In the genomic region with DNA sequence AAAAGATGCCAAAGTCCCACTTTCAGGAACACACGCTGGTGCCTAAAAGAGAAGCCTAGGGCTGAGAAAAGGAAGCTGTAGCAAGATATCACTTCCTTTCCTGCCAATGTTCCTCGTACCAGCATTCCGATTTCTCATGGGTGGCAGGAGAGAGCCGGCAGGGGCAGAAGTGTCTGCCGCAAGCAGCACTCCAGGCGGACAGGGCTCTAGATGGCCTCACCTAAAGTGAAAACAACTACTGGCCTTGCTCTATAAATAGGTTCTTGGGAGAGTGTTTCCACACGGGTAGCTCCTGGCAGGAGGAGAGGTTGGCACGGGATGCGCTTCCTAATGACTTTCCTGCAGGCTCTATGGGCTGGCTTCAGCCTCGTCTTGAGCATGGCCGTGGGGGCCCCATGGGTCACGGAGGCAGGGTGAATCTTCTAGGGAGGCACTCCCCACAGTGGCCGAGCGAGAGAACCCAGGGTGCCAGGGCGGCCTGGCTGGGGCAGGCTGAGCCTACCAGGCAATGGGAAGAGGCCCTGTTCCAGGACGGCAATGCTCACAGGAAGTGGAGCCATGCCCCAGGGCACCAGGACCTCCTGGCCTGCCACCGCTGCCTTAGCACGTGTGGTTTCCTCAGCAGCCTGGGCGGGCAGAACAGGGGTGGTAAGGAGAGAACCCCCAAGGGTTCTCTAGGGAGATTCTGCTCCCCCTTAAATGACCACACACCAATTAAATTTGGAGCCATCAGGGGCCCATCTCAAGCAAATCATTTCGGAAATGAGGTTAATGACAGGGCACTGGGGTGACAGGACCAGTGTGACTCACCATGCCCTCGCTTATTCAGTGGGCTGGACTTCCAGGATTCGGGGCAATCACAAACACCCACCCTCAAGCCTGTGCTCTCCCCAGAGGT, we compare ENCODE assay signal across 12 cellular contexts. TPM values are rescaled to one million over a fixed set of nuclear protein-coding genes. Genes with fewer than 3 reads are reported as not detected.
A peak's percentile ranks its signal among the peaks of the same experiment; 100 is the strongest.
DNase-seq lines count a peak whose midpoint lies in the region; TF ChIP-seq lines count a peak whose summit lies in the region.
"Had no signal": no experiment of that assay in that cellular context is flagged by ENCODE, and none has a peak within 500 bp of the region (broad histone marks: within the 10 kb centered on the region; RNA-seq: fewer than 3 reads in every experiment).

No MANE protein-coding gene starts in this region.

- peaks cover 68% of the 10 kb centered on the region for H3K4me1 Mint-ChIP-seq in dendritic cell treated with granulocyte-macrophage colony-stimulating factor and Interleukin-4, amounts not matched to agents 40 ng/mL and 50 ng/mL, for 4 days (ENCODE audit: low read depth)
- H3K4me1 Mint-ChIP-seq: stimulated activated naive B cell treated with anti-CD40 and anti-IgM and Interleukin-4, amounts not matched to agents 10 μg/mL and 1 μg/mL and 100 μg/mL, for 72 hours had no signal

- H3K27me3 Mint-ChIP-seq in dendritic cell treated with granulocyte-macrophage colony-stimulating factor and Interleukin-4, amounts not matched to agents 40 ng/mL and 50 ng/mL, for 4 days: peaks cover 2% of the 10 kb centered on the region
- H3K27me3 Mint-ChIP-seq: stimulated activated naive B cell treated with anti-CD40 and anti-IgM and Interleukin-4, amounts not matched to agents 10 μg/mL and 1 μg/mL and 100 μg/mL, for 72 hours had no signal

- POLR2A ChIA-PET in RWPE1 (lab: Yijun Ruan, JAX; ENCODE audit: low non-redundant PET): no interaction called here

- peaks cover 10% of the 10 kb centered on the region for H3K36me3 Mint-ChIP-seq in dendritic cell treated with granulocyte-macrophage colony-stimulating factor and Interleukin-4, amounts not matched to agents 40 ng/mL and 50 ng/mL, for 4 days (ENCODE audit: low read depth)

- H3K27ac ChIP-seq in RWPE1: peak overlapping the region; percentile 100
- peak overlapping the region; percentile 6 for H3K27ac ChIP-seq in temporal lobe (ENCODE audit: low read depth, low read length)

- CTCF ChIA-PET in RWPE1 (lab: Yijun Ruan, JAX): interaction anchor here (0.6 kb wide), 1 partner anchor 419 kb away, joined by 7 read pairs; no protein-coding TSS in a partner anchor

- DNase-seq in RWPE1 (ENCODE audit: low spot score) (no peak), medulla oblongata (ENCODE audit: extremely low spot score) (peak; percentile 59), SKM-1 treated with dmso at 0.1 percent for 144 hours (lab: John Stamatoyannopoulos, UW; ENCODE audit: unreplicated experiment) (no peak), NCI-H2081 (lab: John Stamatoyannopoulos, UW) (no peak)
- no peak for DNase-seq in stimulated activated CD4-positive, alpha-beta T cell treated with anti-CD3 and anti-CD28 coated beads, Interleukin-2, amount 100 ng/mL, for 24 hours
- DNase-seq: activated T-cell treated with anti-CD3 and anti-CD28 coated beads, Interleukin-2, amount 50 U/mL, for 72 hours; glutamatergic neuron; mucosa of descending colon; NCI-H1436; stimulated activated naive B cell treated with anti-CD40 and anti-IgM and Interleukin-4, amounts not matched to agents 10 μg/mL and 1 μg/mL and 100 μg/mL, for 72 hours had no signal

- H3K27ac Mint-ChIP-seq in dendritic cell treated with granulocyte-macrophage colony-stimulating factor and Interleukin-4, amounts not matched to agents 40 ng/mL and 50 ng/mL, for 4 days: peak overlapping the region; percentile 76
- H3K27ac Mint-ChIP-seq: activated T-cell treated with anti-CD3 and anti-CD28 coated beads, Interleukin-2, amount 50 U/mL, for 72 hours; stimulated activated naive B cell treated with anti-CD40 and anti-IgM and Interleukin-4, amounts not matched to agents 10 μg/mL and 1 μg/mL and 100 μg/mL, for 72 hours had no signal

- no peaks in the 10 kb centered on the region for H3K9me3 Mint-ChIP-seq in dendritic cell treated with granulocyte-macrophage colony-stimulating factor and Interleukin-4, amounts not matched to agents 40 ng/mL and 50 ng/mL, for 4 days
- H3K9me3 Mint-ChIP-seq: activated T-cell treated with anti-CD3 and anti-CD28 coated beads, Interleukin-2, amount 50 U/mL, for 72 hours; stimulated activated naive B cell treated with anti-CD40 and anti-IgM and Interleukin-4, amounts not matched to agents 10 μg/mL and 1 μg/mL and 100 μg/mL, for 72 hours had no signal

- no peak for TF ChIP-seq CTCF in RWPE1 (conservative IDR thresholded peaks at IDR 0.05; ENCODE audit: low read depth)

- no peak overlapping the region for H3K4me3 Mint-ChIP-seq in dendritic cell treated with granulocyte-macrophage colony-stimulating factor and Interleukin-4, amounts not matched to agents 40 ng/mL and 50 ng/mL, for 4 days
- H3K4me3 Mint-ChIP-seq: activated T-cell treated with anti-CD3 and anti-CD28 coated beads, Interleukin-2, amount 50 U/mL, for 72 hours; stimulated activated naive B cell treated with anti-CD40 and anti-IgM and Interleukin-4, amounts not matched to agents 10 μg/mL and 1 μg/mL and 100 μg/mL, for 72 hours had no signal

- intact Hi-C loops in dendritic cell treated with granulocyte-macrophage colony-stimulating factor and Interleukin-4, amounts not matched to agents 40 ng/mL and 50 ng/mL, for 4 days (cut with micrococcal nuclease): loop anchor here (1.0 kb wide), 1 partner anchor 18 kb away; no protein-coding TSS in a partner anchor

RNA-seq across cellular contexts. Expression of gene DUSP7, which starts 14.6 kb away (rescaled TPM):
- total RNA-seq in temporal lobe: 7.9 TPM
